In the genomic region with DNA sequence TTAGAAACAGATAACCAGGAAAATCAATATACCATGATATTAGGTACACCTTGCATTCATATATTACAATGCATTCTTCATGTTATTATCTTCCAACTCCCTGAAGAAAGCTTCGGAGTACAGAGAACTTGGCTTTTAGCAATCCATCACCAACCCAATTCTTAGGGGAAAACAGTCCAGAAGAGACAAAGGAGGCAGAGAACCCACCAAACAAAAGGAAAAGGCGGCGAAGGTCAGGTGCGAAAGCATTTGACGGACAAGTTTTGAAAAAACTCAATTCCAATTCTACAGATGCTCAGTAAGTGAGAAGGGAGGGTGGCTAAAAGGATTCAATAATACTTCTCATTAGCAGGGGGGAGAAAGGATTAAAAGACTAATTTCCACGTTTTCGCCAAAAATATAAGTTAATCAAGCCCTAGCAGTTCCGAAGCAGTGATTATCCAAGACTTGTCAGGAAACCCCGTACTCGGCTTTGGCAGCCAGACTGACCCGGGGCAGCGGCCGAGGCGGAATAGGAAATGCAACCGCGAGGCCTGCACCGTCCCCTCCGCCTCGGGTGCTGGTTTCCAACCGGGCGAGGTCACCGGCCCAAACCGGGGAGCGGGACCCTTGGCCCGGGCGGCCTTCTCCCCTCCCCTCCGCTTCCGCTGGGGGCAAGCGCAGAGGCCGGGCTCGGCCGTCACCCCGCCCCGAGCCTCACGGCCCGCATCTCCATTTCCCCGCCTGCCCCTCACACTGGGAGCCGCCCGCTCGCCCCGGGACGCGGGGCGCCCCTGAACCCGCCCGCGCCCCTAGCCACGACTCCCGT, we compare ENCODE assay signal across 8 cellular contexts. TPM values are rescaled to one million over a fixed set of nuclear protein-coding genes. Genes with fewer than 3 reads are reported as not detected.
DNase-seq lines count a peak whose midpoint lies in the region; ATAC-seq and TF ChIP-seq lines count a peak whose summit lies in the region.

No MANE protein-coding gene starts in this region.

- DNase-seq in Calu3, result peak; percentile 42
- DNase-seq in Jurkat, Clone E6-1 (ENCODE audit: low read depth, low spot score), result no peak
- DNase-seq in dermis microvascular lymphatic vessel endothelial cell (ENCODE audit: low read depth in 2 of 2), result peak; percentile 2 to 41
- peak; percentile 72 for DNase-seq in lower lobe of right lung
- DNase-seq in stimulated activated CD8-positive, alpha-beta memory T cell treated with anti-CD3 and anti-CD28 coated beads, Interleukin-15, amount 100 ng/mL, for 1 hour (ENCODE audit: low read depth), result peak; percentile 6
- no peak for DNase-seq in NCI-H1436 (lab: John Stamatoyannopoulos, UW)

- H3K9me3 Mint-ChIP-seq in Calu3 (ENCODE audit: low read depth, unreplicated experiment), result no peaks in the 10 kb centered on the region

- BruUV-seq in Calu3 (replicated peaks; lab: Mats Ljungman, UMichigan), result no TSS peak

- no peaks in the 10 kb centered on the region for H3K27me3 ChIP-seq in lower lobe of right lung (ENCODE audit: low read depth)

- no peaks in the 10 kb centered on the region for H3K36me3 ChIP-seq in lower lobe of right lung

- peak overlapping the region; percentile 86 for H3K4me3 Mint-ChIP-seq in Calu3 (ENCODE audit: low read depth, unreplicated experiment)

- H3K4me1 Mint-ChIP-seq in Calu3 (ENCODE audit: low read depth, unreplicated experiment), result peaks cover 21% of the 10 kb centered on the region

- no peaks in the 10 kb centered on the region for H3K27me3 Mint-ChIP-seq in Calu3 (ENCODE audit: unreplicated experiment)

- ATAC-seq in GM21515 (IDR thresholded peaks at IDR 0.05; ENCODE audit: unreplicated experiment) (peak; percentile 33), lower lobe of right lung (peak; percentile 74 to 75)
- peak; percentile 13 to 25 for ATAC-seq in activated CD4-positive, CD25-positive, alpha-beta regulatory T cell treated with anti-CD3 and anti-CD28 coated beads, Interleukin-2, amount 50 U/mL, for 24 hours

- peak overlapping the region; percentile 88 for H3K4me3 ChIP-seq in Jurkat, Clone E6-1 (ENCODE audit: low read length)
- peak overlapping the region; percentile 90 for H3K4me3 ChIP-seq in lower lobe of right lung

- CTCF ChIA-PET in Calu3 (lab: Charles Lee), result no interaction called here

- H3K36me3 Mint-ChIP-seq in Calu3 (ENCODE audit: insufficient read depth, unreplicated experiment), result peaks cover 47% of the 10 kb centered on the region

- intact Hi-C loops in Calu3 (cut with micrococcal nuclease; ENCODE audit: unreplicated experiment), result loop anchor here (5.0 kb wide), 2 partner anchors 60 to 165 kb away; a partner anchor contains a TSS
- intact Hi-C loops in lower lobe of right lung (cut with DNase I), result no loop called here

- peak overlapping the region; percentile 97 for H3K27ac Mint-ChIP-seq in Calu3 (ENCODE audit: unreplicated experiment)

- no peaks in the 10 kb centered on the region for H3K9me3 ChIP-seq in lower lobe of right lung

- H3K4me1 ChIP-seq in lower lobe of right lung, result peaks cover 44% of the 10 kb centered on the region

- H3K27ac ChIP-seq in lower lobe of right lung, result peak overlapping the region; percentile 97

- TF ChIP-seq CTCF in Calu3 (IDR thresholded peaks at IDR 0.05; ENCODE audit: unreplicated experiment), result no peak
- TF ChIP-seq CTCF in lower lobe of right lung (IDR thresholded peaks at IDR 0.05), result no peak

RNA-seq across cellular contexts. Expression of a gene that starts 0.7 kb away (rescaled TPM):
- total RNA-seq in Calu3 (2022), result 202 and 215 TPM in 2 replicates
- polyA plus RNA-seq in Jurkat, Clone E6-1 (2012; ENCODE audit: insufficient read depth, insufficient read length), result 261 TPM
- 375 and 522 TPM in 2 replicates for total RNA-seq in dermis microvascular lymphatic vessel endothelial cell
- total RNA-seq in lower lobe of right lung, result 192 TPM

Comparison
In these comparisons a context has a peak if more than half of its experiments do, and no peak if none do; other contexts are left out.
1. DNase-seq: peak in Calu3 (single experiment), dermis microvascular lymphatic vessel endothelial cell (2 of 2), lower lobe of right lung (single experiment) and stimulated activated CD8-positive, alpha-beta memory T cell treated with anti-CD3 and anti-CD28 coated beads, Interleukin-15, amount 100 ng/mL, for 1 hour (single experiment); none in Jurkat, Clone E6-1 (single experiment) and NCI-H1436 (single experiment).
2. ATAC-seq: peak in every context shown above with its lines; median percentile 74 in lower lobe of right lung; 33 in GM21515; 19 in activated CD4-positive, CD25-positive, alpha-beta regulatory T cell treated with anti-CD3 and anti-CD28 coated beads, Interleukin-2, amount 50 U/mL, for 24 hours.